Comparison of ENCODE assay signal across 13 cellular contexts in genomic region chr18:12989397-12990127, GRCh38. TPM values are rescaled to one million over a fixed set of nuclear protein-coding genes. Genes with fewer than 3 reads are reported as not detected.
DNase-seq lines count a peak whose midpoint lies in the region; ATAC-seq and TF ChIP-seq lines count a peak whose summit lies in the region.
"Had no signal": no experiment of that assay in that cellular context is flagged by ENCODE, and none has a peak within 500 bp of the region (broad histone marks: within the 10 kb centered on the region; RNA-seq: fewer than 3 reads in every experiment).

No MANE protein-coding gene starts in this region.

- peak overlapping the region; percentile 92 for H3K27ac Mint-ChIP-seq in activated CD8-positive, alpha-beta memory T cell treated with anti-CD3 and anti-CD28 coated beads, Interleukin-2, amount 10 ng/mL, durations not matched to agents 7 days and 5 days
- peak overlapping the region; percentile 98 for H3K27ac Mint-ChIP-seq in chondrocyte (ENCODE audit: unreplicated experiment)

- H3K27me3 ChIP-seq in rectal smooth muscle tissue (ENCODE audit: control insufficient read depth, insufficient read depth, low read length) (no peaks in the 10 kb centered on the region), esophagus squamous epithelium (no peaks in the 10 kb centered on the region)
- H3K27me3 ChIP-seq: body of pancreas, foreskin keratinocyte, MG63, suprapubic skin had no signal

- intact Hi-C loops in esophagus squamous epithelium (cut with DNase I), result no loop called here

- H3K9me3 ChIP-seq in esophagus squamous epithelium, result no peaks in the 10 kb centered on the region
- H3K9me3 ChIP-seq: body of pancreas, MG63, mucosa of descending colon, suprapubic skin had no signal

- CTCF ChIA-PET in activated CD8-positive, alpha-beta memory T cell treated with anti-CD3 and anti-CD28 coated beads, Interleukin-2, amount 10 ng/mL, durations not matched to agents 7 days and 5 days (lab: Charles Lee), result interaction anchor here (2.0 to 2.8 kb wide), 2 partner anchors 10 to 170 kb away, joined by 4 to 9 read pairs; no protein-coding TSS in a partner anchor

- no peak overlapping the region for H3K9ac ChIP-seq in rectal smooth muscle tissue (ENCODE audit: low read length)

- H3K4me3 Mint-ChIP-seq in activated CD8-positive, alpha-beta memory T cell treated with anti-CD3 and anti-CD28 coated beads, Interleukin-2, amount 10 ng/mL, durations not matched to agents 7 days and 5 days, result peak overlapping the region; percentile 88
- H3K4me3 Mint-ChIP-seq in chondrocyte (ENCODE audit: unreplicated experiment), result peak overlapping the region; percentile 97

- no peak for DNase-seq in activated CD8-positive, alpha-beta memory T cell treated with anti-CD3 and anti-CD28 coated beads, Interleukin-2, amount 10 ng/mL, durations not matched to agents 7 days and 5 days
- DNase-seq in activated CD8-positive, alpha-beta memory T cell treated with anti-CD3 and anti-CD28 coated beads for 24 hours, result no peak
- DNase-seq in NCI-H69 (lab: John Stamatoyannopoulos, UW) (peak; percentile 41), chondrocyte (ENCODE audit: low spot score) (no peak), esophagus squamous epithelium (lab: John Stamatoyannopoulos, UW) (no peak), NCI-H774 (lab: John Stamatoyannopoulos, UW) (no peak)
- DNase-seq: body of pancreas, foreskin keratinocyte, MG63, mucosa of descending colon had no signal

- no peak for ATAC-seq in activated CD8-positive, alpha-beta memory T cell treated with anti-CD3 and anti-CD28 coated beads, Interleukin-2, amount 10 ng/mL, durations not matched to agents 7 days and 5 days
- ATAC-seq in HG03342 (IDR thresholded peaks at IDR 0.05; ENCODE audit: unreplicated experiment), result no peak
- ATAC-seq: body of pancreas, foreskin keratinocyte, mucosa of descending colon had no signal

- H3K4me1 ChIP-seq in rectal smooth muscle tissue (ENCODE audit: control insufficient read depth, insufficient read depth, low read length) (peaks cover 9% of the 10 kb centered on the region), esophagus squamous epithelium (peaks cover 11 to 30% (median 16%) of the 10 kb centered on the region in 3 donors)

- H3K27ac ChIP-seq in rectal smooth muscle tissue (ENCODE audit: low read depth, low read length) (no peak overlapping the region), esophagus squamous epithelium (no peak overlapping the region)
- H3K27ac ChIP-seq: suprapubic skin had no signal

- peak overlapping the region; percentile 98 for H3K4me3 ChIP-seq in rectal smooth muscle tissue (ENCODE audit: low read length)
- no peak overlapping the region for H3K4me3 ChIP-seq in esophagus squamous epithelium
- H3K4me3 ChIP-seq: body of pancreas, mucosa of descending colon had no signal

- no peaks in the 10 kb centered on the region for H3K9me3 Mint-ChIP-seq in activated CD8-positive, alpha-beta memory T cell treated with anti-CD3 and anti-CD28 coated beads, Interleukin-2, amount 10 ng/mL, durations not matched to agents 7 days and 5 days (ENCODE audit: low read depth)
- H3K9me3 Mint-ChIP-seq in chondrocyte (ENCODE audit: low read depth), result no peaks in the 10 kb centered on the region

- no peak for TF ChIP-seq POLR2A in esophagus squamous epithelium (IDR thresholded peaks at IDR 0.05)

- H3K36me3 ChIP-seq in rectal smooth muscle tissue (ENCODE audit: control insufficient read depth, insufficient read depth, low read length), result no peaks in the 10 kb centered on the region
- H3K36me3 ChIP-seq in esophagus squamous epithelium, result peaks cover 0 to 18% (median 0%) of the 10 kb centered on the region in 3 donors

- peaks cover 13% of the 10 kb centered on the region for H3K36me3 Mint-ChIP-seq in activated CD8-positive, alpha-beta memory T cell treated with anti-CD3 and anti-CD28 coated beads, Interleukin-2, amount 10 ng/mL, durations not matched to agents 7 days and 5 days
- H3K36me3 Mint-ChIP-seq in chondrocyte (ENCODE audit: low read depth), result no peaks in the 10 kb centered on the region

- TF ChIP-seq CTCF in chondrocyte (IDR thresholded peaks at IDR 0.05) (no peak), esophagus squamous epithelium (IDR thresholded peaks at IDR 0.05) (no peak)

- WGBS in esophagus squamous epithelium, 2 donors, result 80 to 82% methylated on average over 8 of the region's 8 CpGs

- H3K4me1 Mint-ChIP-seq in activated CD8-positive, alpha-beta memory T cell treated with anti-CD3 and anti-CD28 coated beads, Interleukin-2, amount 10 ng/mL, durations not matched to agents 7 days and 5 days, result peaks cover 21% of the 10 kb centered on the region
- peaks cover 12% of the 10 kb centered on the region for H3K4me1 Mint-ChIP-seq in chondrocyte (ENCODE audit: low read depth)

- peaks cover 3% of the 10 kb centered on the region for H3K27me3 Mint-ChIP-seq in activated CD8-positive, alpha-beta memory T cell treated with anti-CD3 and anti-CD28 coated beads, Interleukin-2, amount 10 ng/mL, durations not matched to agents 7 days and 5 days
- H3K27me3 Mint-ChIP-seq in chondrocyte (ENCODE audit: low read depth), result no peaks in the 10 kb centered on the region

RNA-seq across cellular contexts. Expression of gene CEP192, which starts 1.6 kb away (rescaled TPM):
- total RNA-seq in activated CD8-positive, alpha-beta memory T cell treated with anti-CD3 and anti-CD28 coated beads, Interleukin-2, amount 10 ng/mL, durations not matched to agents 7 days and 5 days, result 10 to 100 TPM; 36.6 to 57.4 TPM
- total RNA-seq in chondrocyte (14.7 to 22.9 TPM (median 16.8 TPM) in 3 replicates), esophagus squamous epithelium (10 to 100 TPM in 3 of 4 donors, 1 to 10 TPM in 1; 7.3 to 21.6 (median 13.6) TPM)

RNA-seq across cellular contexts. Expression of gene SEH1L, which starts 41.8 kb away (rescaled TPM):
- total RNA-seq in activated CD8-positive, alpha-beta memory T cell treated with anti-CD3 and anti-CD28 coated beads, Interleukin-2, amount 10 ng/mL, durations not matched to agents 7 days and 5 days, result 10 to 100 TPM; 50.9 to 66.7 TPM
- total RNA-seq in chondrocyte (34.1 to 37.5 TPM (median 36.3 TPM) in 3 replicates), esophagus squamous epithelium (10 to 100 TPM; 21.9 to 55.5 (median 38.9) TPM)
